Comparison of ENCODE assay signal across 8 cellular contexts in the genomic region with DNA sequence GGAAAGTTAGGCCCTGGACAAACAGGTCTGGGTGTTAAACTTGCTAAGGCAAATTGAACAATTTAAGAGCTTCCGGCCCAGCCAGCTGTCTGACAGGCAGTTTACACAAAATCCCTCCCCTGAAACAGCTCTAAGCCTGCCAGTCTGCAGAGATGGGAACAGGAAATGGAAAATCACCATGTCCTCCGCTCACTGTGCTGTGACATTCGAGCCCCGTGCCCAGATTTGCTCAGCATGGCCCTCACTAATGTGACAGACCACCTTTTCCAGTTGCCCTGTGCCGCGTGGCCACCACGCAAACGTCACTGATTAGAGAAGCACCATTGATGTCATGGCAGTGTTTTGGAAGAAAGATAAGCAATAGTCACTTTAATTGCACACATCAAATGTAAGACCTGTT. TPM values are rescaled to one million over a fixed set of nuclear protein-coding genes. Genes with fewer than 3 reads are reported as not detected.
A peak's percentile ranks its signal among the peaks of the same experiment; 100 is the strongest.
DNase-seq lines count a peak whose midpoint lies in the region; ATAC-seq and TF ChIP-seq lines count a peak whose summit lies in the region.

No MANE protein-coding gene starts in this region.

- H3K27ac ChIP-seq in C4-2B (peak overlapping the region; percentile 33), SK-N-MC (no peak overlapping the region)

- DNase-seq in SK-N-MC (ENCODE audit: low read depth, low spot score) (peak; percentile 3), left colon (peak; percentile 72 to 77), GM03348 (ENCODE audit: low spot score) (no peak), dedifferentiated amniotic fluid mesenchymal stem cell (ENCODE audit: extremely low spot score) (no peak)

- no peak overlapping the region for H3K9ac ChIP-seq in SK-N-MC (ENCODE audit: insufficient read length)

- no peaks in the 10 kb centered on the region for H3K9me3 ChIP-seq in SK-N-MC (ENCODE audit: low read depth, low read length)

- H3K36me3 ChIP-seq in SK-N-MC (ENCODE audit: insufficient read depth, low read length) = no peaks in the 10 kb centered on the region

- ATAC-seq in GM21576 (IDR thresholded peaks at IDR 0.05; ENCODE audit: unreplicated experiment) (peak; percentile 71), left colon (peak; percentile 82), HG02840 (IDR thresholded peaks at IDR 0.05; ENCODE audit: low FRiP score, unreplicated experiment) (no peak), HG03139 (IDR thresholded peaks at IDR 0.05; ENCODE audit: unreplicated experiment) (no peak)

- H3K4me3 ChIP-seq in SK-N-MC = no peak overlapping the region

- no peak for TF ChIP-seq CTCF in C4-2B (conservative IDR thresholded peaks at IDR 0.05)

- intact Hi-C loops in left colon (cut with DNase I, micrococcal nuclease) = no loop called here

RNA-seq across cellular contexts. Expression of gene CCNJL, which starts 41.0 kb away (rescaled TPM):
- total RNA-seq in left colon = 10 to 100 TPM; 19.0 to 27.7 TPM

RNA-seq across cellular contexts. Expression of gene FABP6, which starts 42.1 kb away (rescaled TPM):
- total RNA-seq in left colon = not detected

Comparison
In these comparisons a context has a peak if more than half of its experiments do, and no peak if none do; other contexts are left out.
1. ATAC-seq: peak in GM21576 (single experiment) and left colon (single experiment); none in HG02840 (single experiment) and HG03139 (single experiment).
2. DNase-seq: peak in SK-N-MC (single experiment) and left colon (2 of 2); none in GM03348 (single experiment) and dedifferentiated amniotic fluid mesenchymal stem cell (single experiment).